ENCODE assay signal across 1 cellular context in genomic region chr19:12513531-12514061, GRCh38.
TF ChIP-seq lines count a peak whose summit lies in the region.

No MANE protein-coding gene starts in this region.

TF ChIP-seq in HepG2, 621 proteins besides CTCF, POLR2A, EP300 and RAD21:
- peak; percentile 21; the same call in 1 of the 2 replicates for TF ChIP-seq ZBTB33 (CRISPR knock-in tag; IDR thresholded peaks at IDR 0.05)
- TF ChIP-seq PCBP1 (IDR thresholded peaks at IDR 0.05; ENCODE audit: borderline replicate concordance, low read depth, low read length), result no peak
- no peak for TF ChIP-seq ZNF317 (CRISPR knock-in tag; IDR thresholded peaks at IDR 0.05)
- TF ChIP-seq AGO2 (optimal IDR thresholded peaks at IDR 0.05; ENCODE audit: low read depth, low read length), result peak; percentile 69
TF ChIP-seq in HepG2: peak in this region for 2.
